Comparison of ENCODE assay signal across 24 cellular contexts in the genomic region with DNA sequence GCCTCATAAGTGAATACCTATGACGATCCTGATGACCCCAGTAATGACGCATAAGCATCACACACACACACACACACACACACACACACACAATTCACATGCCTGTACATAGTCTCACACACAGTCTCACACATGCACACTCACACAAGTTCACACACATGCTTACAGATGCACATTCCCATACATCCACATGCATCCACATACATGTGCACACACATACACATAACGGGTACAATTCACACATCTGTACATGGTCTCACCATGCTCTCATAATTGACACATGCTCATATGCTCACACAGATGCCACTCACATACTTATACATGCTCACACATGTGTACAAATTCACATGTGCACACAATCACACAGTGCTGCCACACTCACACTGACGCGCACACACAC.
"Had no signal": no experiment of that assay in that cellular context is flagged by ENCODE, and none has a peak within 500 bp of the region (broad histone marks: within the 10 kb centered on the region; RNA-seq: fewer than 3 reads in every experiment).

No MANE protein-coding gene starts in this region.

- H3K27ac Mint-ChIP-seq: IgD-negative memory B cell, T-cell had no signal

- H3K36me3 Mint-ChIP-seq: IgD-negative memory B cell, T-cell had no signal

- H3K36me3 ChIP-seq: SJSA1 had no signal

- H3K27me3 Mint-ChIP-seq: IgD-negative memory B cell had no signal

- H3K27ac ChIP-seq: KMS-11, SJSA1 had no signal

- DNase-seq: Kasumi-1, MM.1S, NCI-H1092 treated with DMSO at 0.1 percent for 48 hours, NCI-H1436, NCI-H1694, NCI-H1930, NCI-H2081, NCI-H2107, NCI-H2227 treated with DMSO at 0.1 percent for 48 hours, NCI-H446, NCI-H510A, NCI-H524 treated with DMSO at 0.1 percent for 48 hours, NCI-H69, NCI-H774, RPMI8226, SIG-M5, SK-N-SH, SW 1271, T-cell had no signal

- H3K4me3 ChIP-seq: K562, SJSA1 had no signal

- H3K4me1 Mint-ChIP-seq: IgD-negative memory B cell, T-cell had no signal

- H3K4me1 ChIP-seq: SJSA1 had no signal

- H3K9me3 ChIP-seq: SJSA1, SK-N-SH had no signal

- FAIRE-seq: K562, RCC 7860 had no signal

- ATAC-seq: K562, T-cell had no signal

- H3K4me3 Mint-ChIP-seq: IgD-negative memory B cell, T-cell had no signal
